ENCODE assay signal across 21 cellular contexts in genomic region chr18:76434452-76434851, GRCh38.
DNase-seq lines count a peak whose midpoint lies in the region; ATAC-seq, FAIRE-seq and TF ChIP-seq lines count a peak whose summit lies in the region.
"Had no signal": no experiment of that assay in that cellular context is flagged by ENCODE, and none has a peak within 500 bp of the region (broad histone marks: within the 10 kb centered on the region; RNA-seq: fewer than 3 reads in every experiment).

No MANE protein-coding gene starts in this region.

- H2BK120ac ChIP-seq in H1 (replicated peaks; ENCODE audit: low read depth, low read length), result no peak overlapping the region
- no peak overlapping the region for H2BK120ac ChIP-seq in neuronal stem cell (ENCODE audit: low read depth, low read length)

- H3K79me2 ChIP-seq in H1 (ENCODE audit: control insufficient read depth in 1 of 2, insufficient read depth in 2 of 2, low read length in 2 of 2), result peaks cover 0 to 28% of the 10 kb centered on the region in 2 experiments; a peak in 2 of 4 replicates

- H3K18ac ChIP-seq in H1 (ENCODE audit: extremely low read depth, low read length) (no peak overlapping the region), neuronal stem cell (ENCODE audit: low read length) (no peak overlapping the region)

- no peak overlapping the region for H3K4me3 Mint-ChIP-seq in CD14-positive monocyte
- H3K4me3 Mint-ChIP-seq: CD4-positive, alpha-beta memory T cell; GM23338; HFFc6; IgD-negative memory B cell had no signal

- TF ChIP-seq EP300 in H1 (IDR thresholded peaks at IDR 0.05; ENCODE audit: borderline replicate concordance in 1 of 2, low read depth in 2 of 2, low read length in 2 of 2), result no peak

- no peak overlapping the region for H2AK5ac ChIP-seq in H1 (ENCODE audit: low read depth, low read length)
- H2AK5ac ChIP-seq in neuronal stem cell (ENCODE audit: low read depth, low read length), result no peak overlapping the region

- H4K91ac ChIP-seq in H1 (replicated peaks; ENCODE audit: insufficient read length, low read length), result no peak overlapping the region
- H4K91ac ChIP-seq in neuronal stem cell (ENCODE audit: low read depth, low read length, poor library complexity), result no peak overlapping the region

- H4K8ac ChIP-seq in H1 (ENCODE audit: extremely low read depth, insufficient read depth, low read length), result peak overlapping the region; percentile 40; the same call in 1 of the 2 replicates
- H4K8ac ChIP-seq in neuronal stem cell (ENCODE audit: low read depth, low read length), result no peak overlapping the region

- no peak overlapping the region for H4K5ac ChIP-seq in H1 (ENCODE audit: insufficient read length, low read depth, low read length)

- TF ChIP-seq RAD21 in H1 (IDR thresholded peaks at IDR 0.05 in 1 of 2, conservative IDR thresholded peaks at IDR 0.05 in 1 of 2; ENCODE audit: low read depth in 2 of 2, low read length in 2 of 2), result no peak

- peaks cover 0 to 1% (median 0%) of the 10 kb centered on the region in 7 donors for H3K9me3 Mint-ChIP-seq in CD14-positive monocyte
- H3K9me3 Mint-ChIP-seq: CD4-positive, alpha-beta memory T cell; HFFc6; IgD-negative memory B cell had no signal

- ATAC-seq in GM18870 (IDR thresholded peaks at IDR 0.05; ENCODE audit: unreplicated experiment), result no peak
- ATAC-seq: A549, GM23338, HCT116, HepG2 had no signal

- peaks cover 29% of the 10 kb centered on the region for H3K4me1 Mint-ChIP-seq in CD14-positive monocyte
- H3K4me1 Mint-ChIP-seq: IgD-negative memory B cell had no signal

- TF ChIP-seq CTCF in CD14-positive monocyte (IDR thresholded peaks at IDR 0.05) (no peak), H1 (IDR thresholded peaks at IDR 0.05; ENCODE audit: control extremely low read depth in 1 of 3, insufficient read depth in 1 of 3, low read depth in 1 of 3, low read length in 3 of 3) (no peak), spleen (IDR thresholded peaks at IDR 0.05 in 8 of 11, conservative IDR thresholded peaks at IDR 0.05 in 3 of 11) (no peak), Peyer's patch (IDR thresholded peaks at IDR 0.05) (no peak)

- no peak overlapping the region for H3K56ac ChIP-seq in H1 (replicated peaks; ENCODE audit: insufficient read length, low read depth, low read length)

- no peak overlapping the region for H3K4me3 ChIP-seq in H1 (ENCODE audit: extremely low read depth in 1 of 4, insufficient read depth in 2 of 4, low read depth in 3 of 4, low read length in 4 of 4)
- H3K4me3 ChIP-seq in neuronal stem cell (ENCODE audit: low read length in 2 of 2), result no peak overlapping the region
- peak overlapping the region in 1 of 8 donors; percentile 34 for H3K4me3 ChIP-seq in spleen
- no peak overlapping the region for H3K4me3 ChIP-seq in Peyer's patch
- H3K4me3 ChIP-seq: A549, GM23338 had no signal

- H3K36me3 ChIP-seq in H1 (ENCODE audit: control insufficient read depth in 2 of 4, insufficient read depth in 4 of 4, low read length in 3 of 4), result no peaks in the 10 kb centered on the region
- H3K36me3 ChIP-seq in neuronal stem cell (replicated peaks in 1 of 2; ENCODE audit: control insufficient read depth in 2 of 2, insufficient read depth in 2 of 2, low read length in 2 of 2), result peaks cover 31 to 95% of the 10 kb centered on the region in 2 donors
- peaks cover 0 to 62% (median 8%) of the 10 kb centered on the region in 6 donors for H3K36me3 ChIP-seq in spleen
- peaks cover 0 to 11% (median 0%) of the 10 kb centered on the region in 3 donors for H3K36me3 ChIP-seq in Peyer's patch

- no peak for FAIRE-seq in H1 (lab: Jason Lieb, UNC)
- FAIRE-seq: A549, HepG2 had no signal

- POLR2A ChIA-PET in H1 (lab: Charles Lee; ENCODE audit: partially characterized antibody), result no interaction called here

- H3K23me2 ChIP-seq in H1 (ENCODE audit: low read depth, low read length), result no peaks in the 10 kb centered on the region

- no peak overlapping the region for H3K27ac ChIP-seq in H1 (ENCODE audit: low read depth, low read length)
- no peak overlapping the region for H3K27ac ChIP-seq in neuronal stem cell (replicated peaks; ENCODE audit: low read length)
- no peak overlapping the region for H3K27ac ChIP-seq in spleen
- H3K27ac ChIP-seq in Peyer's patch, result no peak overlapping the region
- H3K27ac ChIP-seq: 22Rv1, A549, C4-2B had no signal

- peaks cover 3 to 22% of the 10 kb centered on the region in 2 experiments for H4K20me1 ChIP-seq in H1 (replicated peaks in 1 of 2; ENCODE audit: control insufficient read depth in 1 of 2, insufficient read depth in 2 of 2, low read length in 2 of 2)

- no peak overlapping the region for H2BK15ac ChIP-seq in H1 (ENCODE audit: low read length)
- H2BK15ac ChIP-seq in neuronal stem cell (ENCODE audit: low read length), result no peak overlapping the region

- H3K79me1 ChIP-seq in H1 (ENCODE audit: low read depth, low read length) (peaks cover 15% of the 10 kb centered on the region), neuronal stem cell (ENCODE audit: low read depth, low read length) (peaks cover 41% of the 10 kb centered on the region)

- H3K14ac ChIP-seq in H1 (ENCODE audit: insufficient read length) (no peak overlapping the region), neuronal stem cell (ENCODE audit: low read length) (no peak overlapping the region)

- H2BK20ac ChIP-seq in H1 (ENCODE audit: low read length), result no peak overlapping the region

- no peaks in the 10 kb centered on the region for H3K27me3 ChIP-seq in H1 (replicated peaks in 1 of 4; ENCODE audit: control insufficient read depth in 3 of 4, extremely low read depth in 1 of 4, insufficient read depth in 3 of 4, low read length in 3 of 4)
- H3K27me3 ChIP-seq in neuronal stem cell (ENCODE audit: control insufficient read depth in 3 of 3, insufficient read depth in 3 of 3, low read depth in 1 of 3, low read length in 3 of 3), result no peaks in the 10 kb centered on the region
- no peaks in the 10 kb centered on the region for H3K27me3 ChIP-seq in spleen (replicated peaks in 1 of 7)
- no peaks in the 10 kb centered on the region for H3K27me3 ChIP-seq in Peyer's patch

- H3K4me2 ChIP-seq in H1 (ENCODE audit: insufficient read depth in 1 of 2, low read depth in 2 of 2, low read length in 2 of 2), result no peak overlapping the region
- H3K4me2 ChIP-seq in neuronal stem cell (ENCODE audit: insufficient read depth, low read length, poor library complexity, severe bottlenecking), result no peak overlapping the region
- H3K4me2 ChIP-seq: A549, GM23338 had no signal

- WGBS in H1 (ENCODE audit: extremely low coverage in 1 of 2, insufficient coverage in 1 of 2, insufficient read length in 1 of 2, insufficient replicate concordance in 2 of 2, low coverage in 1 of 2, low lambda C conversion rate in 2 of 2, missing lambda C conversion rate in 1 of 2), 2 experiments, result 93% methylated on average over 14 of the region's 14 CpGs; no CpG with 5 or more reads in 1 of the 2 experiments
- WGBS in neuronal stem cell (ENCODE audit: extremely low coverage in 2 of 2, insufficient read length in 2 of 2, insufficient replicate concordance in 1 of 2), 2 donors, result no CpG with 5 or more reads among the region's 14 CpGs
- WGBS in spleen, 5 donors, result 66 to 81% (median 72%) methylated on average over 14 of the region's 14 CpGs

- H2BK5ac ChIP-seq in H1 (ENCODE audit: low read depth, low read length), result no peak overlapping the region
- H2BK5ac ChIP-seq in neuronal stem cell (ENCODE audit: low read length), result no peak overlapping the region

- peaks cover 64 to 85% of the 10 kb centered on the region in 2 donors for H3K36me3 Mint-ChIP-seq in CD14-positive monocyte
- H3K36me3 Mint-ChIP-seq: CD4-positive, alpha-beta memory T cell; IgD-negative memory B cell had no signal

- peaks cover 0 to 3% (median 0%) of the 10 kb centered on the region in 3 donors for H3K27me3 Mint-ChIP-seq in CD14-positive monocyte (ENCODE audit: low read depth in 3 of 3)
- H3K27me3 Mint-ChIP-seq: IgD-negative memory B cell had no signal

- H3K23ac ChIP-seq in H1 (ENCODE audit: insufficient read length) (no peak overlapping the region), neuronal stem cell (ENCODE audit: low read depth, low read length, poor library complexity) (no peak overlapping the region)

- H3K9ac ChIP-seq in H1 (replicated peaks in 1 of 4; ENCODE audit: extremely low read depth in 1 of 4, low read depth in 3 of 4, low read length in 3 of 4), result no peak overlapping the region
- H3K9ac ChIP-seq in neuronal stem cell (ENCODE audit: low read depth, low read length, poor library complexity), result peak overlapping the region; percentile 24

- H3K9me3 ChIP-seq in H1 (ENCODE audit: insufficient read depth in 2 of 2, low read depth in 1 of 2, low read length in 1 of 2), result no peaks in the 10 kb centered on the region
- peaks cover 0 to 15% of the 10 kb centered on the region in 2 donors for H3K9me3 ChIP-seq in neuronal stem cell (replicated peaks in 1 of 2; ENCODE audit: control insufficient read depth in 2 of 2, insufficient read depth in 1 of 2, low read depth in 1 of 2, low read length in 2 of 2)
- no peaks in the 10 kb centered on the region for H3K9me3 ChIP-seq in spleen
- H3K9me3 ChIP-seq in Peyer's patch, result no peaks in the 10 kb centered on the region
- H3K9me3 ChIP-seq: A549 had no signal

- intact Hi-C loops in CD14-positive monocyte (cut with micrococcal nuclease) (no loop called here), spleen (cut with DNase I; ENCODE audit: low total_unique reads) (no loop called here)

- H2AFZ ChIP-seq in H1 (ENCODE audit: low read length) (no peak overlapping the region), neuronal stem cell (ENCODE audit: low read length) (no peak overlapping the region)
- H2AFZ ChIP-seq: GM23338 had no signal

- DNase-seq in CD14-positive monocyte (ENCODE audit: low spot score) (no peak), H1 (ENCODE audit: low read depth in 1 of 2, low spot score in 2 of 2) (no peak), neuronal stem cell (ENCODE audit: low spot score) (no peak), spleen (peak; percentile 68), HK-2 (ENCODE audit: unreplicated experiment) (no peak), Peyer's patch (no peak), NCI-H2029 (lab: John Stamatoyannopoulos, UW) (no peak)
- DNase-seq: AML-193; CD4-positive, alpha-beta memory T cell; DMS79 treated with DMSO at 0.1 percent for 48 hours; GF-D8; H7; HFFc6 had no signal

- H3K4me1 ChIP-seq in H1 (replicated peaks in 1 of 4; ENCODE audit: control insufficient read depth in 3 of 4, insufficient read depth in 4 of 4, low read length in 3 of 4), result peaks cover 0 to 4% (median 0%) of the 10 kb centered on the region in 4 experiments; a peak in 1 of 7 replicates
- peaks cover 0 to 4% of the 10 kb centered on the region in 2 donors for H3K4me1 ChIP-seq in neuronal stem cell (ENCODE audit: control insufficient read depth in 2 of 2, insufficient read depth in 1 of 2, low read depth in 1 of 2, low read length in 2 of 2)
- peaks cover 0 to 35% (median 11%) of the 10 kb centered on the region in 6 donors for H3K4me1 ChIP-seq in spleen
- peaks cover 0 to under 1% (median 0%) of the 10 kb centered on the region in 4 donors for H3K4me1 ChIP-seq in Peyer's patch
- H3K4me1 ChIP-seq: A549 had no signal

- CTCF ChIA-PET in H1 (lab: Charles Lee; ENCODE audit: partially characterized antibody), result interaction anchor here (1.0 to 1.4 kb wide), 2 partner anchors 9 to 284 kb away, joined by 3 to 5 read pairs; no protein-coding TSS in a partner anchor

- TF ChIP-seq POLR2A in H1 (IDR thresholded peaks at IDR 0.05; ENCODE audit: control extremely low read depth in 1 of 2, low read depth in 2 of 2, low read length in 2 of 2) (no peak), spleen (IDR thresholded peaks at IDR 0.05) (no peak), Peyer's patch (IDR thresholded peaks at IDR 0.05) (no peak)

- H2BK12ac ChIP-seq in H1 (ENCODE audit: low read depth, low read length) (no peak overlapping the region), neuronal stem cell (ENCODE audit: low read length) (no peak overlapping the region)

- H3K27ac Mint-ChIP-seq in CD14-positive monocyte, result peak overlapping the region in 4 of 7 donors; percentile 14 to 66 (median 52)
- H3K27ac Mint-ChIP-seq: CD4-positive, alpha-beta memory T cell; GM23338; HFFc6 had no signal

- H3K4ac ChIP-seq in H1 (replicated peaks; ENCODE audit: insufficient read length, low read depth, low read length) (no peak overlapping the region), neuronal stem cell (ENCODE audit: low read length) (no peak overlapping the region)
